1 cellular context compared by ENCODE assay signal in the genomic region with DNA sequence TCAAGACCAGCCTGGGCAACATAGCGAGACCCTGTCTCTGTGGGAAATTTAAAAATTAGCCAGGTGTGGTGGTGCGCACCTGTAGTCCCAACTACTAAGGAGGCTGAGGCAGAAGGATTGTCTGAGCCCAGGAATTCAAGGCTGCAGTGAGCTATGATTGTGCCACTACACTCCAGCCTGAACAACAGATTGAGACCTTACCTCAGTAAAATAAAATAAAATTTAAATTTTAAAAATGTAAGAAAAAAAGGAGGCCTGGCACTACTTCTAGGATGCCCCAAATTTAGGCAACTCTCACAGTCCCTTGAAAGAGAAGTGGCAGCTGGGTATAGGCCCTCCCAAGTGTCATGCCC.
TF ChIP-seq lines count a peak whose summit lies in the region.

No MANE protein-coding gene starts in this region.

TF ChIP-seq in K562, 482 proteins besides CTCF, POLR2A, EP300 and RAD21:
- TF ChIP-seq PHTF2 (CRISPR knock-in tag; IDR thresholded peaks at IDR 0.05) (no peak), ZNF589 (CRISPR knock-in tag; IDR thresholded peaks at IDR 0.05; ENCODE audit: low read depth) (peak; percentile 67; the same call in 1 of the 2 replicates), BMI1 (IDR thresholded peaks at IDR 0.05; ENCODE audit: low read length) (no peak), NR2C1 (IDR thresholded peaks at IDR 0.05) (no peak), NR2C1 (tag; IDR thresholded peaks at IDR 0.05) (0 out of 2 replicates have a peak, but pooled peaks have one; percentile 18)
